1 cellular context compared by ENCODE assay signal in the genomic region with DNA sequence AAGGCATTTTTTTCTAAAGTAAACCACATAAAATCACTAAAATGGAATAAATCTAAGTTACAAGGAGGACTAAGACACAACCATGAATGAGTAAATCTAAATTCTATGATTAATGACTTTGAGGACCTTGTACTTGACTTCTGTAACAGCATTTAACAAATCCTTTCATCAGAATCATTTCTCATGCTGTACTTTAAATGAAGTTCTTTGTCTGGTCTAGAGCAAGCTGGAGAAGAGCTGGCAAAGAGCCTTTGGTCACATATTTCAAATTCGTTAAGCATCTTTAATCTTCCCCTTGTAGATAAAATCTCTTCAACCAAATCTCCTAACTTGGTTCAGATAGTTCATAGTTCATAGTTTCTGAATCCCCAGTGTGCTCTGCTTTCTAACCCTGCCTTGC.
TF ChIP-seq lines count a peak whose summit lies in the region.

No MANE protein-coding gene starts in this region.

TF ChIP-seq in GM12878, 131 proteins besides CTCF, POLR2A, EP300 and RAD21 (continued from another document):
- TF ChIP-seq, protein P1, sequence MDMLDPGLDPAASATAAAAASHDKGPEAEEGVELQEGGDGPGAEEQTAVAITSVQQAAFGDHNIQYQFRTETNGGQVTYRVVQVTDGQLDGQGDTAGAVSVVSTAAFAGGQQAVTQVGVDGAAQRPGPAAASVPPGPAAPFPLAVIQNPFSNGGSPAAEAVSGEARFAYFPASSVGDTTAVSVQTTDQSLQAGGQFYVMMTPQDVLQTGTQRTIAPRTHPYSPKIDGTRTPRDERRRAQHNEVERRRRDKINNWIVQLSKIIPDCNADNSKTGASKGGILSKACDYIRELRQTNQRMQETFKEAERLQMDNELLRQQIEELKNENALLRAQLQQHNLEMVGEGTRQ (IDR thresholded peaks at IDR 0.05; ENCODE audit: borderline replicate concordance, low read depth, low read length) = no peak
- TF ChIP-seq HCFC1 (IDR thresholded peaks at IDR 0.05; ENCODE audit: low read length) (no peak), NFIC (IDR thresholded peaks at IDR 0.05; ENCODE audit: low read depth, low read length) (no peak), ZNF207 (IDR thresholded peaks at IDR 0.05; ENCODE audit: borderline replicate concordance) (no peak), ASH2L (IDR thresholded peaks at IDR 0.05; ENCODE audit: borderline replicate concordance, low read depth) (no peak), YBX1 (IDR thresholded peaks at IDR 0.05) (no peak), SUZ12 (IDR thresholded peaks at IDR 0.05; ENCODE audit: unreplicated experiment) (no peak)
- TF ChIP-seq, protein P2, sequence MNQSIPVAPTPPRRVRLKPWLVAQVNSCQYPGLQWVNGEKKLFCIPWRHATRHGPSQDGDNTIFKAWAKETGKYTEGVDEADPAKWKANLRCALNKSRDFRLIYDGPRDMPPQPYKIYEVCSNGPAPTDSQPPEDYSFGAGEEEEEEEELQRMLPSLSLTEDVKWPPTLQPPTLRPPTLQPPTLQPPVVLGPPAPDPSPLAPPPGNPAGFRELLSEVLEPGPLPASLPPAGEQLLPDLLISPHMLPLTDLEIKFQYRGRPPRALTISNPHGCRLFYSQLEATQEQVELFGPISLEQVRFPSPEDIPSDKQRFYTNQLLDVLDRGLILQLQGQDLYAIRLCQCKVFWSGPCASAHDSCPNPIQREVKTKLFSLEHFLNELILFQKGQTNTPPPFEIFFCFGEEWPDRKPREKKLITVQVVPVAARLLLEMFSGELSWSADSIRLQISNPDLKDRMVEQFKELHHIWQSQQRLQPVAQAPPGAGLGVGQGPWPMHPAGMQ (IDR thresholded peaks at IDR 0.05; ENCODE audit: borderline replicate concordance) = no peak
